ENCODE assay signal across 26 cellular contexts in the genomic region with DNA sequence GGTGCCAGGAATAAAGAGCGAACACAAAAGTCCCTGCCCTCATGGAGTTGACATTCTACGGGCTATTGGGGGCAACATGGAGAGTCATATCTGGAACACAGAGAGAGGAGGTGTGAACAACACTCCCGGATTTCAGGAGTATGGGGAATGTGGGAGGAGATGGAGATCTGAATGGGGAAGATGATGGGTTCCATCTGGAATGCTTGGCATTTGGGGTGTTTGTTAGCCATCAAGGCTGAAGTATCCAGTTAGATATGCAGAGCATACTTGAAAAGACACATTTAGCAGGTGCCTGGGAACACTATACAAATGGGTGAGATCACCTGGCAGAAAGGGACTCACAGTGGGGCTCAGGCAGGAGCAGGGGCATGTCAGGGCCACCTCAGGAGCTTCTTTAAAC.
DNase-seq lines count a peak whose midpoint lies in the region; ATAC-seq, FAIRE-seq and TF ChIP-seq lines count a peak whose summit lies in the region.
"Had no signal": no experiment of that assay in that cellular context is flagged by ENCODE, and none has a peak within 500 bp of the region (broad histone marks: within the 10 kb centered on the region; RNA-seq: fewer than 3 reads in every experiment).

No MANE protein-coding gene starts in this region.

- dilution Hi-C loops in keratinocyte (cut with MboI; ENCODE audit: extremely low pct_ligation_motif_present, low sequenced_read_pairs): no loop called here

- DNase-seq in AG20443 (ENCODE audit: low spot score) (peak; percentile 17), NCI-H226 (peak; percentile 66), keratinocyte (ENCODE audit: low read depth, low spot score) (peak; percentile 19), urothelium cell line (ENCODE audit: low spot score) (peak; percentile 23), hypothalamus (lab: John Stamatoyannopoulos, UW) (no peak)
- DNase-seq in activated T-cell treated with anti-CD3 and anti-CD28 coated beads, Interleukin-2, amount 50 U/mL, for 48 hours: no peak
- DNase-seq: C1 segment of cervical spinal cord; CD4-positive, alpha-beta memory T cell; COR-L47; GF-D8; GOT3; HCEC 1CT; NCI-H1092; NCI-H1417 treated with DMSO at 0.1 percent for 48 hours; NCI-H1694 treated with DMSO at 0.1 percent for 48 hours; NCI-H2081; NCI-H2227 treated with DMSO at 0.1 percent for 48 hours; NCI-H510A; NCI-H69; SHP77 had no signal

- no peak overlapping the region for H3K4me3 ChIP-seq in keratinocyte (ENCODE audit: control insufficient read depth in 2 of 3, extremely low read depth in 1 of 3, insufficient read depth in 2 of 3, low read depth in 1 of 3, low read length in 3 of 3)

- H3K36me3 ChIP-seq in keratinocyte (ENCODE audit: control insufficient read depth in 2 of 2, extremely low read depth in 1 of 2, insufficient read depth in 2 of 2, low read length in 2 of 2): no peaks in the 10 kb centered on the region

- H3K9me1 ChIP-seq in keratinocyte (ENCODE audit: control insufficient read depth, extremely low read depth, insufficient read depth, low read length): no peaks in the 10 kb centered on the region

- H3K79me2 ChIP-seq in keratinocyte (ENCODE audit: control insufficient read depth, insufficient read depth, low read length): no peaks in the 10 kb centered on the region

- no peak for TF ChIP-seq CTCF in keratinocyte (optimal IDR thresholded peaks at IDR 0.05 in 1 of 3, IDR thresholded peaks at IDR 0.05 in 1 of 3, conservative IDR thresholded peaks at IDR 0.05 in 1 of 3; ENCODE audit: extremely low read depth in 1 of 3, insufficient read depth in 2 of 3, low read length in 3 of 3)

- no peak overlapping the region for H3K9ac ChIP-seq in keratinocyte (ENCODE audit: control insufficient read depth, extremely low read depth, insufficient read depth, low read length)
- H3K9ac ChIP-seq: KMS-11 had no signal

- ATAC-seq in GM19397 (IDR thresholded peaks at IDR 0.05; ENCODE audit: unreplicated experiment): no peak

- H2AFZ ChIP-seq in keratinocyte (ENCODE audit: control insufficient read depth, low read length): no peak overlapping the region

- no peaks in the 10 kb centered on the region for H4K20me1 ChIP-seq in keratinocyte (ENCODE audit: control insufficient read depth, extremely low read depth, insufficient read depth, low read length)

- H3K27me3 ChIP-seq in keratinocyte (ENCODE audit: control insufficient read depth, extremely low read depth, insufficient read depth, low read length): no peaks in the 10 kb centered on the region

- peaks cover 6% of the 10 kb centered on the region for H3K4me1 ChIP-seq in keratinocyte (ENCODE audit: control insufficient read depth, extremely low read depth, insufficient read depth, low read length)

- H3K9me3 ChIP-seq in keratinocyte (ENCODE audit: control insufficient read depth, low read depth, low read length): no peaks in the 10 kb centered on the region

- FAIRE-seq in keratinocyte (lab: Jason Lieb, UNC): no peak
- FAIRE-seq in urothelium cell line (lab: Jason Lieb, UNC): no peak
- FAIRE-seq: A204.1, GM12892 had no signal

- H3K27ac ChIP-seq in keratinocyte (ENCODE audit: control insufficient read depth, insufficient read depth, low read length): no peak overlapping the region
- H3K27ac ChIP-seq: HL-60, KMS-11, RWPE1 had no signal

- H3K4me2 ChIP-seq in keratinocyte (ENCODE audit: control insufficient read depth, extremely low read depth, insufficient read depth, low read depth, low read length): no peak overlapping the region
- H3K4me2 ChIP-seq: KMS-11 had no signal

Comparison
In these comparisons a context has a peak if more than half of its experiments do, and no peak if none do; other contexts are left out.
1. DNase-seq: peak in AG20443 (single experiment), NCI-H226 (single experiment), keratinocyte (single experiment) and urothelium cell line (single experiment); none in hypothalamus (0 of 51) and activated T-cell treated with anti-CD3 and anti-CD28 coated beads, Interleukin-2, amount 50 U/mL, for 48 hours (0 of 2).